Comparison of ENCODE assay signal across 8 cellular contexts in genomic region chr1:52726265-52727113, GRCh38. TPM values are rescaled to one million over a fixed set of nuclear protein-coding genes. Genes with fewer than 3 reads are reported as not detected.
A peak's percentile ranks its signal among the peaks of the same experiment; 100 is the strongest.
DNase-seq lines count a peak whose midpoint lies in the region; ATAC-seq and FAIRE-seq lines count a peak whose summit lies in the region.

Gene ZYG11B (plus strand): TSS chr1:52726453. CDS start chr1:52726654, 201 bp downstream.

- H3K27ac Mint-ChIP-seq in effector memory CD8-positive, alpha-beta T cell: peak within 1 kb of the TSS; percentile 87 to 90

- H3K4me1 Mint-ChIP-seq in effector memory CD8-positive, alpha-beta T cell (ENCODE audit: low read depth in 2 of 2): peaks cover 15 to 40% of the 10 kb centered on the region in 2 donors

- peaks cover 5% of the 10 kb centered on the region for H3K79me1 ChIP-seq in mesenchymal stem cell (replicated peaks; ENCODE audit: low read length, poor library complexity, severe bottlenecking)

- peak within 1 kb of the TSS; percentile 99 for H3K9ac ChIP-seq in mesenchymal stem cell (ENCODE audit: low read length)

- FAIRE-seq in HTR-8/SVneo (lab: Jason Lieb, UNC): no peak

- no peak within 1 kb of the TSS for H3K27ac ChIP-seq in mesenchymal stem cell (ENCODE audit: low read length, poor library complexity, severe bottlenecking)

- no peak within 1 kb of the TSS for H2AK5ac ChIP-seq in mesenchymal stem cell (ENCODE audit: low read length, severe bottlenecking)

- WGBS in mesenchymal stem cell: under 1% methylated on average over 56 of the region's 59 CpGs

- peak within 1 kb of the TSS; percentile 88 to 100 for H3K4me3 ChIP-seq in mesenchymal stem cell (ENCODE audit: insufficient read depth in 1 of 2, low read depth in 1 of 2, low read length in 2 of 2)

- H2AFZ ChIP-seq in mesenchymal stem cell (ENCODE audit: low read depth, low read length): peak within 1 kb of the TSS; percentile 60

- H3K4me3 Mint-ChIP-seq in effector memory CD8-positive, alpha-beta T cell: peak within 1 kb of the TSS; percentile 83 to 96

- peak within 1 kb of the TSS in 1 of 2 experiments; percentile 9 for H3K14ac ChIP-seq in mesenchymal stem cell (ENCODE audit: low read length in 2 of 2)

- H2BK15ac ChIP-seq in mesenchymal stem cell (ENCODE audit: low read depth, poor library complexity, severe bottlenecking): peak within 1 kb of the TSS; percentile 36

- H3K4me1 ChIP-seq in mesenchymal stem cell (ENCODE audit: control insufficient read depth, insufficient read depth, low read depth, low read length): peaks cover 3% of the 10 kb centered on the region

- H2BK12ac ChIP-seq in mesenchymal stem cell (ENCODE audit: low read length in 2 of 2): peak within 1 kb of the TSS in 1 of 2 experiments; percentile 6

- H2BK5ac ChIP-seq in mesenchymal stem cell (ENCODE audit: low read depth, low read length, poor library complexity, severe bottlenecking): peak within 1 kb of the TSS; percentile 24

- H4K91ac ChIP-seq in mesenchymal stem cell (ENCODE audit: low read length): peak within 1 kb of the TSS; percentile 41

- no peaks in the 10 kb centered on the region for H3K9me3 ChIP-seq in mesenchymal stem cell (ENCODE audit: control insufficient read depth, low read length)

- DNase-seq in COLO668 (lab: John Stamatoyannopoulos, UW; ENCODE audit: unreplicated experiment): peak; percentile 98
- DNase-seq in HTR-8/SVneo (ENCODE audit: insufficient read length, low spot score): peak; percentile 88
- DNase-seq in NOMO-1 treated with DMSO at 0.1 percent for 48 hours (lab: John Stamatoyannopoulos, UW; ENCODE audit: unreplicated experiment): peak; percentile 80
- DNase-seq in activated CD8-positive, alpha-beta memory T cell treated with anti-CD3 and anti-CD28 coated beads for 4 hours (ENCODE audit: low read depth in 2 of 2): peak; percentile 74 to 80
- DNase-seq in effector memory CD8-positive, alpha-beta T cell: peak; percentile 83 to 92 (median 88)
- peak; percentile 83 for DNase-seq in mesenchymal stem cell
- peak; percentile 85 for DNase-seq in stimulated activated CD8-positive, alpha-beta memory T cell treated with anti-CD3 and anti-CD28 coated beads, Interleukin-12 subunit alpha, Interleukin-12 subunit beta, amount 100 ng/mL, for 4 hours (ENCODE audit: low read depth)

- peak within 1 kb of the TSS; percentile 55 for H4K8ac ChIP-seq in mesenchymal stem cell (ENCODE audit: low read length)

- H3K27me3 Mint-ChIP-seq in effector memory CD8-positive, alpha-beta T cell: peaks cover 0 to 16% of the 10 kb centered on the region in 2 donors

- peaks cover 4% of the 10 kb centered on the region for H3K36me3 Mint-ChIP-seq in effector memory CD8-positive, alpha-beta T cell (ENCODE audit: insufficient read depth)

- peak within 1 kb of the TSS; percentile 93 for H3K4me2 ChIP-seq in mesenchymal stem cell (ENCODE audit: low read length, poor library complexity, severe bottlenecking)

- H3K27me3 ChIP-seq in mesenchymal stem cell (ENCODE audit: control insufficient read depth in 1 of 2, insufficient read depth in 1 of 2, low read length in 2 of 2): no peaks in the 10 kb centered on the region

- H3K23ac ChIP-seq in mesenchymal stem cell (ENCODE audit: low read length in 2 of 2): no peak within 1 kb of the TSS

- no peaks in the 10 kb centered on the region for H3K9me3 Mint-ChIP-seq in effector memory CD8-positive, alpha-beta T cell

- H2BK120ac ChIP-seq in mesenchymal stem cell (ENCODE audit: low read depth, low read length): peak within 1 kb of the TSS; percentile 57

- H3K18ac ChIP-seq in mesenchymal stem cell (ENCODE audit: low read depth in 1 of 2, low read length in 2 of 2): peak within 1 kb of the TSS; percentile 41 to 70

- H3K36me3 ChIP-seq in mesenchymal stem cell (ENCODE audit: control insufficient read depth in 1 of 2, insufficient read depth in 2 of 2, low read depth in 1 of 2, low read length in 2 of 2): no peaks in the 10 kb centered on the region

- H3K4ac ChIP-seq in mesenchymal stem cell (ENCODE audit: low read depth in 1 of 2, low read length in 2 of 2): peak within 1 kb of the TSS; percentile 60 to 75

- peak; percentile 91 for ATAC-seq in GM21367 (IDR thresholded peaks at IDR 0.05; ENCODE audit: unreplicated experiment)
- peak; percentile 92 for ATAC-seq in effector memory CD8-positive, alpha-beta T cell (replicated peaks)

RNA-seq across cellular contexts. Expression of gene ZYG11B, which starts in this region (rescaled TPM):
- polyA plus RNA-seq in mesenchymal stem cell (2013, experiment 1 of 2): 13.2 TPM
- polyA plus RNA-seq in mesenchymal stem cell (2013, experiment 2 of 2): 13.1 TPM
